Comparison of ENCODE assay signal across 24 cellular contexts in the genomic region with DNA sequence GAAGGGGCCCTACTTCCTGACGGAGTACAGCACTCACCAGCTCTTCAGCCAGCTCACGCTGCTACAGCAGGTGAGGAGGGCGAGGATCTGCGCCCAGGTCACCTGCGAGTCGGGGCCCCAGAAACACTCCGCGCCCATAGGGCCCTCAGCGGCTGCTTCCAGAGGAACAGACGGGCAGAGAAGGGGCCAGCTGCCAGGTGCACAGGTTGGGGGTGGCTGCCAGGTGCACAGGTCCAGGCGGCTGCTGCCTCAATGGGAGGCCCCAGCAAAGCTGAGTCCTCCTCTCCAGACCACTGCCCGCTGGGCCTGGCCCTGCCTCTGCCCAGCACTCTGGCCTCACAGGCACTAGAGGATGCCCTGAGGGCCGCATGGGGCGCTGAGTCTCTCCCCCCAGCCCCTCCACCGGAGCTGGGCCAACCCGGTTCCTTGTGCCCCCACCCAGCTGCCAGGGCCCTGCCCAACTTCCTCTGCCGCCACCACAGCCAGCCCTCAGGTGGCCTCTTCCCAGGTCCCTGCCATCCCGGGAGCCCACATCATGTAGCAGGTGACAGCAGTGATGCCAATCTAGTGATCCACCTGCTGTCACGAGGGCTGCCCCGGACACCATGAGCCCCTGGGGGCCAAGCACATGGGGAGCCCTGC. TPM values are rescaled to one million over a fixed set of nuclear protein-coding genes. Genes with fewer than 3 reads are reported as not detected.
"Had no signal": no experiment of that assay in that cellular context is flagged by ENCODE, and none has a peak within 500 bp of the region (broad histone marks: within the 10 kb centered on the region; RNA-seq: fewer than 3 reads in every experiment).

No MANE protein-coding gene starts in this region.

- FAIRE-seq: keratinocyte had no signal

- H3K27ac ChIP-seq: colonic mucosa, esophagus squamous epithelium, gastroesophageal sphincter, sigmoid colon, skin epidermis, suprapubic skin, thyroid gland, uterus had no signal

- DNase-seq: colonic mucosa; dermis blood vessel endothelial cell; esophagus squamous epithelium; foreskin fibroblast; glutamatergic neuron; immature natural killer cell; left colon; mammary epithelial cell; mucosa of descending colon; sigmoid colon; stimulated activated CD4-positive, alpha-beta T cell treated with anti-CD3 and anti-CD28 coated beads, Interleukin-12 subunit alpha, Interleukin-12 subunit beta, amount 100 ng/mL, for 4 hours; stimulated activated naive CD4-positive, alpha-beta T cell treated with Interleukin-2 at 50 U/mL for 16 hours; thyroid gland; uterus had no signal

- H3K27me3 ChIP-seq: colonic mucosa, thyroid gland, uterus had no signal

- H3K36me3 ChIP-seq: colonic mucosa, esophagus squamous epithelium, gastroesophageal sphincter, sigmoid colon, suprapubic skin, thyroid gland, uterus had no signal

- H3K4me3 ChIP-seq: colonic mucosa, esophagus squamous epithelium, gastroesophageal sphincter, mucosa of descending colon, sigmoid colon, skin epidermis, suprapubic skin, thyroid gland, uterus had no signal

- H3K4me1 ChIP-seq: colonic mucosa, esophagus squamous epithelium, gastroesophageal sphincter, sigmoid colon, suprapubic skin, thyroid gland, uterus had no signal

- ATAC-seq: gastroesophageal sphincter; left colon; mucosa of descending colon; naive thymus-derived CD8-positive, alpha-beta T cell had no signal

- H3K9me3 ChIP-seq: colonic mucosa, esophagus squamous epithelium, gastroesophageal sphincter, mucosa of descending colon, sigmoid colon, suprapubic skin, thyroid gland, uterus had no signal

RNA-seq across cellular contexts. Expression of a gene that starts 17.0 kb away (rescaled TPM):
- total RNA-seq: colonic mucosa; dermis blood vessel endothelial cell; epithelial cell of proximal tubule; esophagus squamous epithelium; gastroesophageal sphincter; left colon; liver; mammary epithelial cell; mucosa of descending colon; naive thymus-derived CD8-positive, alpha-beta T cell; osteocyte; pulmonary artery endothelial cell; sigmoid colon; suprapubic skin; thyroid gland; uterus had no signal
- polyA plus RNA-seq: immature natural killer cell; keratinocyte; liver; mammary epithelial cell; naive thymus-derived CD8-positive, alpha-beta T cell; neural cell; sigmoid colon had no signal

RNA-seq across cellular contexts. Expression of a gene that starts 24.7 kb away (rescaled TPM):
- total RNA-seq: dermis blood vessel endothelial cell; epithelial cell of proximal tubule; mammary epithelial cell; naive thymus-derived CD8-positive, alpha-beta T cell; osteocyte; pulmonary artery endothelial cell had no signal
- polyA plus RNA-seq: keratinocyte; mammary epithelial cell; naive thymus-derived CD8-positive, alpha-beta T cell; neural cell had no signal

RNA-seq across cellular contexts. Expression of a gene that starts 53.0 kb away (rescaled TPM):
- total RNA-seq: dermis blood vessel endothelial cell, osteocyte, pulmonary artery endothelial cell had no signal
- polyA plus RNA-seq: immature natural killer cell; mammary epithelial cell; naive thymus-derived CD8-positive, alpha-beta T cell had no signal
